In the genomic region with DNA sequence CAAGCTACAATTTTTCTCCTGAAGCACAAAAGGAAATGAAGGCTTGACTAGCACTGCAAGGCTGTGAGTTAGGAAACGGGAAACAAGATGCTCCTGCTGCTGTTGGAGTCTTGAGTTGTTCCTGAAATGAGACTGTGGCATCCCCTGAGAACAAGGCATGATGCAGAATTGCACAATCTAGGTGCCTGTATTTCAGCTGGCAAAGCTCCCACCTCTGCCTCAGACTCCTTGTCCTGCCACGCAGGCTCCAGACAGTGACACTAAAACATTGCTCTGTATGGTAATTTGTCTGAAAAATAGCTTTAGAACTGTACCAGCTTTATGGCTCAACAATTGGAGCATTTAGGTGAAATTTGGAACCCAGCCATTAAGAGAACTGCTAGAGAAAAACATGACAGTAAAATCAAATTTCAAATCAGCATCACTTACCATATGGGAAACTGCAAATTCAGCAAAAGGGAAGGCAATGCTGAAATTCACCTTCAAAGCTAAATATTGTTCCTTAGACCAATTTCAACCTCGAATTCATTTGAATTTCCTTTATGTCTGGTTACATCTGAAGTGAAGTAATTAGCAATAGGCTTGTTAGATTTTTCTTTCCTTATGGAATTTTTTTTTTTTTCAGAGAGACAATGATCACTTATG, we compare ENCODE assay signal across 18 cellular contexts.
DNase-seq lines count a peak whose midpoint lies in the region; ATAC-seq and TF ChIP-seq lines count a peak whose summit lies in the region.
"Had no signal": no experiment of that assay in that cellular context is flagged by ENCODE, and none has a peak within 500 bp of the region (broad histone marks: within the 10 kb centered on the region; RNA-seq: fewer than 3 reads in every experiment).

No MANE protein-coding gene starts in this region.

- H3K4me3 ChIP-seq in cardiac fibroblast (replicated peaks in 1 of 2; ENCODE audit: low read depth in 2 of 2, low read length in 2 of 2) = no peak overlapping the region
- H3K4me3 ChIP-seq: psoas muscle, uterus had no signal

- no peak for TF ChIP-seq RAD21 in Ishikawa (IDR thresholded peaks at IDR 0.05; ENCODE audit: low read depth)

- no peak for TF ChIP-seq EP300 in Ishikawa (IDR thresholded peaks at IDR 0.05; ENCODE audit: borderline replicate concordance)

- peak; percentile 14 for DNase-seq in AG08395 (ENCODE audit: low spot score)
- peak; percentile 5 to 64 for DNase-seq in cardiac fibroblast (ENCODE audit: low read depth in 2 of 2)
- DNase-seq in middle frontal gyrus (ENCODE audit: extremely low spot score, low spot score) = peak; percentile 24
- DNase-seq in NCI-H2196 treated with DMSO at 0.1 percent for 48 hours (lab: John Stamatoyannopoulos, UW; ENCODE audit: unreplicated experiment) = no peak
- DNase-seq: ACHN; activated CD8-positive, alpha-beta T cell treated with anti-CD3 and anti-CD28 coated beads, Interleukin-2, amount 10 ng/mL, durations not matched to agents 7 days and 5 days; endodermal cell; H7; naive thymus-derived CD4-positive, alpha-beta T cell; NCI-H187; NCI-H510A; stimulated activated naive CD4-positive, alpha-beta T cell treated with Interleukin-2 at 50 U/mL for 16 hours; uterus had no signal

- ATAC-seq in GM21825 (IDR thresholded peaks at IDR 0.05; ENCODE audit: unreplicated experiment) (no peak), GM18511 (IDR thresholded peaks at IDR 0.05; ENCODE audit: unreplicated experiment) (no peak), GM21717 (IDR thresholded peaks at IDR 0.05; ENCODE audit: unreplicated experiment) (no peak)
- ATAC-seq: activated CD8-positive, alpha-beta T cell treated with anti-CD3 and anti-CD28 coated beads, Interleukin-2, amount 10 ng/mL, durations not matched to agents 7 days and 5 days; naive thymus-derived CD4-positive, alpha-beta T cell; psoas muscle had no signal

- TF ChIP-seq CTCF in cardiac fibroblast (IDR thresholded peaks at IDR 0.05; ENCODE audit: low read depth, low read length) = no peak

TF ChIP-seq in Ishikawa, 13 proteins besides CTCF, POLR2A, EP300 and RAD21:
- TF ChIP-seq ZBTB7A (IDR thresholded peaks at IDR 0.05; ENCODE audit: low read depth) (no peak), TCF12 (IDR thresholded peaks at IDR 0.05; ENCODE audit: low read depth) (no peak), CEBPB (IDR thresholded peaks at IDR 0.05) (peak; percentile 85)
